1 cellular context compared by ENCODE assay signal in the genomic region with DNA sequence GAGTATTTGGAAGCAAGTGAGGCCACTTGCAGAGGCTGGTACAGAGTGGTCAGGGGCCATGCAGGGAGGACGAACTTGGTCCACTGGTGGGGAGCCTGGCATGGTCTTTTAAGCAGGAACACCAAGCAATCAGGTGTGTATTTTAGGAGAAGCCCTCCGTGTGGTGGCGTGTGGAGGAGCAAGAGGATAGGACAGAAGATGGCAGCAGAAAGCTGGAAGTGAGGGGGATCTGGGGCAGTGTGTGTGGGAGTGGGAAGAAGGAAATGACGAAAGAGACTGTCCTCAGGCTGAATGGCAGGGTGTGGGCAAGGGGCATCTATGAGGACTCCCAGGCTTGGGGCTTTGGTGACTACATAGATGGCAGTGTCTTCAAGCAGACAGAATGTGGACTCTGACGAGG.
TF ChIP-seq lines count a peak whose summit lies in the region.

No MANE protein-coding gene starts in this region.

TF ChIP-seq in HCT116, 20 proteins besides CTCF, POLR2A, EP300 and RAD21 (continued from another document):
- TF ChIP-seq, protein P1, sequence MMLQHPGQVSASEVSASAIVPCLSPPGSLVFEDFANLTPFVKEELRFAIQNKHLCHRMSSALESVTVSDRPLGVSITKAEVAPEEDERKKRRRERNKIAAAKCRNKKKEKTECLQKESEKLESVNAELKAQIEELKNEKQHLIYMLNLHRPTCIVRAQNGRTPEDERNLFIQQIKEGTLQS (IDR thresholded peaks at IDR 0.05) = no peak
- TF ChIP-seq FOSL1 (IDR thresholded peaks at IDR 0.05; ENCODE audit: low read depth) = no peak
- TF ChIP-seq, protein P2, sequence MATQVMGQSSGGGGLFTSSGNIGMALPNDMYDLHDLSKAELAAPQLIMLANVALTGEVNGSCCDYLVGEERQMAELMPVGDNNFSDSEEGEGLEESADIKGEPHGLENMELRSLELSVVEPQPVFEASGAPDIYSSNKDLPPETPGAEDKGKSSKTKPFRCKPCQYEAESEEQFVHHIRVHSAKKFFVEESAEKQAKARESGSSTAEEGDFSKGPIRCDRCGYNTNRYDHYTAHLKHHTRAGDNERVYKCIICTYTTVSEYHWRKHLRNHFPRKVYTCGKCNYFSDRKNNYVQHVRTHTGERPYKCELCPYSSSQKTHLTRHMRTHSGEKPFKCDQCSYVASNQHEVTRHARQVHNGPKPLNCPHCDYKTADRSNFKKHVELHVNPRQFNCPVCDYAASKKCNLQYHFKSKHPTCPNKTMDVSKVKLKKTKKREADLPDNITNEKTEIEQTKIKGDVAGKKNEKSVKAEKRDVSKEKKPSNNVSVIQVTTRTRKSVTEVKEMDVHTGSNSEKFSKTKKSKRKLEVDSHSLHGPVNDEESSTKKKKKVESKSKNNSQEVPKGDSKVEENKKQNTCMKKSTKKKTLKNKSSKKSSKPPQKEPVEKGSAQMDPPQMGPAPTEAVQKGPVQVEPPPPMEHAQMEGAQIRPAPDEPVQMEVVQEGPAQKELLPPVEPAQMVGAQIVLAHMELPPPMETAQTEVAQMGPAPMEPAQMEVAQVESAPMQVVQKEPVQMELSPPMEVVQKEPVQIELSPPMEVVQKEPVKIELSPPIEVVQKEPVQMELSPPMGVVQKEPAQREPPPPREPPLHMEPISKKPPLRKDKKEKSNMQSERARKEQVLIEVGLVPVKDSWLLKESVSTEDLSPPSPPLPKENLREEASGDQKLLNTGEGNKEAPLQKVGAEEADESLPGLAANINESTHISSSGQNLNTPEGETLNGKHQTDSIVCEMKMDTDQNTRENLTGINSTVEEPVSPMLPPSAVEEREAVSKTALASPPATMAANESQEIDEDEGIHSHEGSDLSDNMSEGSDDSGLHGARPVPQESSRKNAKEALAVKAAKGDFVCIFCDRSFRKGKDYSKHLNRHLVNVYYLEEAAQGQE (IDR thresholded peaks at IDR 0.05; ENCODE audit: low read depth) = no peak
- no peak for TF ChIP-seq SP1 (IDR thresholded peaks at IDR 0.05; ENCODE audit: low read depth)
- TF ChIP-seq ZFX (IDR thresholded peaks at IDR 0.05) = no peak
- TF ChIP-seq ZNF274 (IDR thresholded peaks at IDR 0.05; ENCODE audit: low read depth, low read length) = no peak
- no peak for TF ChIP-seq EGR1 (IDR thresholded peaks at IDR 0.05; ENCODE audit: low read depth)
- TF ChIP-seq CBX3 (IDR thresholded peaks at IDR 0.05; ENCODE audit: low read depth) = no peak
- TF ChIP-seq, protein P3, sequence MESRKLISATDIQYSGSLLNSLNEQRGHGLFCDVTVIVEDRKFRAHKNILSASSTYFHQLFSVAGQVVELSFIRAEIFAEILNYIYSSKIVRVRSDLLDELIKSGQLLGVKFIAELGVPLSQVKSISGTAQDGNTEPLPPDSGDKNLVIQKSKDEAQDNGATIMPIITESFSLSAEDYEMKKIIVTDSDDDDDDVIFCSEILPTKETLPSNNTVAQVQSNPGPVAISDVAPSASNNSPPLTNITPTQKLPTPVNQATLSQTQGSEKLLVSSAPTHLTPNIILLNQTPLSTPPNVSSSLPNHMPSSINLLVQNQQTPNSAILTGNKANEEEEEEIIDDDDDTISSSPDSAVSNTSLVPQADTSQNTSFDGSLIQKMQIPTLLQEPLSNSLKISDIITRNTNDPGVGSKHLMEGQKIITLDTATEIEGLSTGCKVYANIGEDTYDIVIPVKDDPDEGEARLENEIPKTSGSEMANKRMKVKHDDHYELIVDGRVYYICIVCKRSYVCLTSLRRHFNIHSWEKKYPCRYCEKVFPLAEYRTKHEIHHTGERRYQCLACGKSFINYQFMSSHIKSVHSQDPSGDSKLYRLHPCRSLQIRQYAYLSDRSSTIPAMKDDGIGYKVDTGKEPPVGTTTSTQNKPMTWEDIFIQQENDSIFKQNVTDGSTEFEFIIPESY (IDR thresholded peaks at IDR 0.05; ENCODE audit: extremely low read depth, insufficient replicate concordance, low read length) = no peak
- TF ChIP-seq, protein P4, sequence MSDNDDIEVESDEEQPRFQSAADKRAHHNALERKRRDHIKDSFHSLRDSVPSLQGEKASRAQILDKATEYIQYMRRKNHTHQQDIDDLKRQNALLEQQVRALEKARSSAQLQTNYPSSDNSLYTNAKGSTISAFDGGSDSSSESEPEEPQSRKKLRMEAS (IDR thresholded peaks at IDR 0.05) = no peak
- no peak for TF ChIP-seq CEBPB (IDR thresholded peaks at IDR 0.05; ENCODE audit: low read depth)
- no peak for TF ChIP-seq ELF1 (IDR thresholded peaks at IDR 0.05; ENCODE audit: borderline replicate concordance, low read depth)
